ENCODE assay signal across 30 cellular contexts in the genomic region with DNA sequence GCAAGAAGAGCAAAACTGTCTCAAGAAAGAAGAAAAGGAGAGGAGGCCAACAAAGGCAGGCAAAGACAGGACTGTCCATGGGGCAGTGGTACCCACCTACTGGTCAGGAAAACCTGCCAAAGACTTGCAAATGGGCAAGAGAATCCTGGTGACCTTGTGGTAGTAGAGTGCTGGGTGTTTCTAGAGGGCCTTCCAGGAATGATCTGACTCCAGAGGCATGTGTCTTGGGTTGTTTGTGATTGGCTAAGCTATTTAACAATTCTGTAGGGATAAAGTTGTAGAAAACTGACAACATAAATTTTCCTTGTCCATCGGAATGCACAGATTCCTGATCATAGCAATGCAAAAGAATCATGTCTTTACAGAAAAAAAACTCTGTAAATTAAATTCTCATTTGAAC.
"Had no signal": no experiment of that assay in that cellular context is flagged by ENCODE, and none has a peak within 500 bp of the region (broad histone marks: within the 10 kb centered on the region; RNA-seq: fewer than 3 reads in every experiment).

No MANE protein-coding gene starts in this region.

- DNase-seq: activated CD4-positive, alpha-beta T cell treated with anti-CD3 and anti-CD28 coated beads for 4 hours; activated CD4-positive, alpha-beta T cell treated with anti-CD3 and anti-CD28 coated beads, Interleukin-2, amount 50 U/mL, for 4 hours; activated CD4-positive, CD25-positive, alpha-beta regulatory T cell; activated CD8-positive, alpha-beta memory T cell treated with anti-CD3 and anti-CD28 coated beads for 24 hours; activated effector memory CD4-positive, alpha-beta T cell treated with anti-CD3 and anti-CD28 coated beads, Interleukin-2, amount 50 U/mL, for 16 hours; activated naive CD4-positive, alpha-beta T cell treated with anti-CD3 and anti-CD28 coated beads for 36 hours; activated naive CD8-positive, alpha-beta T cell treated with anti-CD3 and anti-CD28 coated beads for 36 hours; brain microvascular endothelial cell; dorsolateral prefrontal cortex; effector memory CD4-positive, alpha-beta T cell; gastrocnemius medialis; glutamatergic neuron; left cardiac atrium; left ventricle myocardium superior; midbrain; naive thymus-derived CD4-positive, alpha-beta T cell; nucleus accumbens; stimulated activated CD4-positive, alpha-beta T cell treated with anti-CD3 and anti-CD28 coated beads, Interleukin-1b, Interleukin-23, amount 100 ng/mL, for 48 hours; stimulated activated CD4-positive, alpha-beta T cell treated with anti-CD3 and anti-CD28 coated beads, Interleukin-4, amount 100 ng/mL, for 4 hours; stimulated activated CD8-positive, alpha-beta memory T cell treated with anti-CD3 and anti-CD28 coated beads, Interleukin-4, amount 100 ng/mL, for 48 hours; stimulated activated naive CD8-positive, alpha-beta T cell treated with anti-CD3 and anti-CD28 coated beads, Interleukin-15, amount 100 ng/mL, for 72 hours; substantia nigra; uterus had no signal

- H3K4me1 Mint-ChIP-seq: activated naive CD8-positive, alpha-beta T cell treated with anti-CD3 and anti-CD28 coated beads for 36 hours; naive thymus-derived CD4-positive, alpha-beta T cell; stimulated activated naive CD8-positive, alpha-beta T cell treated with anti-CD3 and anti-CD28 coated beads, Interleukin-15, amount 100 ng/mL, for 72 hours had no signal

- H3K9me3 ChIP-seq: gastrocnemius medialis, right atrium auricular region, uterus had no signal

- H3K27ac Mint-ChIP-seq: activated naive CD4-positive, alpha-beta T cell treated with anti-CD3 and anti-CD28 coated beads for 36 hours; activated naive CD8-positive, alpha-beta T cell treated with anti-CD3 and anti-CD28 coated beads for 36 hours; naive thymus-derived CD4-positive, alpha-beta T cell; stimulated activated memory B cell treated with anti-CD40 and anti-IgM and Interleukin-4, amounts not matched to agents 10 μg/mL and 1 μg/mL and 100 μg/mL, for 72 hours; stimulated activated naive CD8-positive, alpha-beta T cell treated with anti-CD3 and anti-CD28 coated beads, Interleukin-15, amount 100 ng/mL, for 72 hours; T-helper 2 cell treated with Interferon-gamma antibody and Interleukin-4, amounts not matched to agents 5 μg/mL and 100 μg/mL, for 36 hours; type B pancreatic cell had no signal

- H3K36me3 Mint-ChIP-seq: activated naive CD8-positive, alpha-beta T cell treated with anti-CD3 and anti-CD28 coated beads for 36 hours; naive thymus-derived CD4-positive, alpha-beta T cell; stimulated activated memory B cell treated with anti-CD40 and anti-IgM and Interleukin-4, amounts not matched to agents 10 μg/mL and 1 μg/mL and 100 μg/mL, for 72 hours; type B pancreatic cell had no signal

- H3K27me3 ChIP-seq: brain microvascular endothelial cell, dorsolateral prefrontal cortex, gastrocnemius medialis, right atrium auricular region, uterus had no signal

- ATAC-seq: gastrocnemius medialis; left cardiac atrium; left ventricle myocardium superior; naive thymus-derived CD4-positive, alpha-beta T cell; stimulated activated memory B cell treated with anti-CD40 and anti-IgM and Interleukin-4, amounts not matched to agents 10 μg/mL and 1 μg/mL and 100 μg/mL, for 72 hours; stimulated activated naive CD8-positive, alpha-beta T cell treated with anti-CD3 and anti-CD28 coated beads, Interleukin-15, amount 100 ng/mL, for 72 hours had no signal

- H3K79me2 ChIP-seq: parathyroid adenoma had no signal

- H3K36me3 ChIP-seq: brain microvascular endothelial cell, gastrocnemius medialis, right atrium auricular region, uterus had no signal

- H3K4me3 Mint-ChIP-seq: activated naive CD4-positive, alpha-beta T cell treated with anti-CD3 and anti-CD28 coated beads for 36 hours; activated naive CD8-positive, alpha-beta T cell treated with anti-CD3 and anti-CD28 coated beads for 36 hours; naive thymus-derived CD4-positive, alpha-beta T cell; stimulated activated memory B cell treated with anti-CD40 and anti-IgM and Interleukin-4, amounts not matched to agents 10 μg/mL and 1 μg/mL and 100 μg/mL, for 72 hours; stimulated activated naive CD8-positive, alpha-beta T cell treated with anti-CD3 and anti-CD28 coated beads, Interleukin-15, amount 100 ng/mL, for 72 hours; T-helper 2 cell treated with Interferon-gamma antibody and Interleukin-4, amounts not matched to agents 5 μg/mL and 100 μg/mL, for 36 hours; type B pancreatic cell had no signal

- H3K27ac ChIP-seq: brain microvascular endothelial cell, coronary artery, dorsolateral prefrontal cortex, gastrocnemius medialis, parathyroid adenoma, right atrium auricular region, uterus had no signal

- H3K4me2 ChIP-seq: smooth muscle cell had no signal

- H3K4me3 ChIP-seq: coronary artery, dorsolateral prefrontal cortex, gastrocnemius medialis, right atrium auricular region, smooth muscle cell, uterus had no signal

- H3K9ac ChIP-seq: parathyroid adenoma had no signal

- H3K4me1 ChIP-seq: parathyroid adenoma, right atrium auricular region, uterus had no signal

- H2AFZ ChIP-seq: parathyroid adenoma had no signal

- H3K27me3 Mint-ChIP-seq: stimulated activated memory B cell treated with anti-CD40 and anti-IgM and Interleukin-4, amounts not matched to agents 10 μg/mL and 1 μg/mL and 100 μg/mL, for 72 hours; type B pancreatic cell had no signal

- H3K9me3 Mint-ChIP-seq: activated naive CD4-positive, alpha-beta T cell treated with anti-CD3 and anti-CD28 coated beads for 36 hours; activated naive CD8-positive, alpha-beta T cell treated with anti-CD3 and anti-CD28 coated beads for 36 hours; naive thymus-derived CD4-positive, alpha-beta T cell; stimulated activated memory B cell treated with anti-CD40 and anti-IgM and Interleukin-4, amounts not matched to agents 10 μg/mL and 1 μg/mL and 100 μg/mL, for 72 hours; stimulated activated naive CD8-positive, alpha-beta T cell treated with anti-CD3 and anti-CD28 coated beads, Interleukin-15, amount 100 ng/mL, for 72 hours; T-helper 2 cell treated with Interferon-gamma antibody and Interleukin-4, amounts not matched to agents 5 μg/mL and 100 μg/mL, for 36 hours; type B pancreatic cell had no signal
